ENCODE assay signal across 2 cellular contexts in the genomic region with DNA sequence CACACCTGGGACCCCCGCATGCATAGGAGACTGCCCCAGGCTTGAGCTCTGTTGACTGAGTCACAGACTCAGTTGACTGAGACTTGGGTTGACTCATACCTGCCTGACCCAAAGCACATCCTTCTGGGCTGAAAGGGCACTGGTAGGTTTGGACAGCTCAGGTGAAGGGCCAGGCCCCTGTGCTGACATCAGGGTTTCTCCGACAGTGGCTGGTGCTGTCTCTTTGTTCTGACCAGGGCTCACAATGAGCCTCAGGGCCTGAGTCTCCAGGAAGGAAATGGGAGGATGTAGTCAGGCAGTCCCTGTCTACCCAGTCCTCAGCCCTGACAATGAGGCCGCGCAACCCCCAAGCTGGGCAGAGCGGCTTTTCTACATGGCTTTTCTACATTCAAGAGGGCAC.
TF ChIP-seq lines count a peak whose summit lies in the region.

No MANE protein-coding gene starts in this region.

TF ChIP-seq in HepG2, 621 proteins besides CTCF, POLR2A, EP300 and RAD21:
- no peak for TF ChIP-seq ZNF792 (CRISPR knock-in tag; IDR thresholded peaks at IDR 0.05)
- TF ChIP-seq ZBTB20 (CRISPR knock-in tag; IDR thresholded peaks at IDR 0.05; ENCODE audit: borderline replicate concordance, low read depth) = no peak
- TF ChIP-seq PHF20 (CRISPR knock-in tag; IDR thresholded peaks at IDR 0.05) = no peak
- no peak for TF ChIP-seq REPIN1 (CRISPR knock-in tag; IDR thresholded peaks at IDR 0.05; ENCODE audit: borderline replicate concordance, low read depth)
- TF ChIP-seq, protein P1, sequence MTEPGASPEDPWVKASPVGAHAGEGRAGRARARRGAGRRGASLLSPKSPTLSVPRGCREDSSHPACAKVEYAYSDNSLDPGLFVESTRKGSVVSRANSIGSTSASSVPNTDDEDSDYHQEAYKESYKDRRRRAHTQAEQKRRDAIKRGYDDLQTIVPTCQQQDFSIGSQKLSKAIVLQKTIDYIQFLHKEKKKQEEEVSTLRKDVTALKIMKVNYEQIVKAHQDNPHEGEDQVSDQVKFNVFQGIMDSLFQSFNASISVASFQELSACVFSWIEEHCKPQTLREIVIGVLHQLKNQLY (CRISPR knock-in tag; IDR thresholded peaks at IDR 0.05) = no peak
- TF ChIP-seq AHR (CRISPR knock-in tag; IDR thresholded peaks at IDR 0.05) = no peak
- no peak for TF ChIP-seq RARG (CRISPR knock-in tag; IDR thresholded peaks at IDR 0.05; ENCODE audit: low read depth)
- no peak for TF ChIP-seq ZNF256 (CRISPR knock-in tag; conservative IDR thresholded peaks at IDR 0.05)
- no peak for TF ChIP-seq TAF15 (IDR thresholded peaks at IDR 0.05; ENCODE audit: low read depth, low read length, poor library complexity, severe bottlenecking)
TF ChIP-seq in HepG2: peak in this region for 0.

TF ChIP-seq in endothelial cell of umbilical vein, 7 proteins besides CTCF, POLR2A, EP300 and RAD21:
- TF ChIP-seq POLR2AphosphoS5 (IDR thresholded peaks at IDR 0.05; ENCODE audit: insufficient read depth, low read depth, low read length) (no peak), MYC (IDR thresholded peaks at IDR 0.05; ENCODE audit: low read depth, low read length) (no peak), EZH2 (IDR thresholded peaks at IDR 0.05; ENCODE audit: borderline replicate concordance, low read depth, low read length, severe bottlenecking) (no peak), FOS (IDR thresholded peaks at IDR 0.05; ENCODE audit: borderline replicate concordance, insufficient read depth, low read length) (no peak), GATA2 (IDR thresholded peaks at IDR 0.05; ENCODE audit: insufficient read depth, insufficient read length, low read depth, low read length) (no peak), JUN (IDR thresholded peaks at IDR 0.05; ENCODE audit: borderline replicate concordance, insufficient read depth, insufficient read length, low read depth) (no peak)
- TF ChIP-seq, protein P2, sequence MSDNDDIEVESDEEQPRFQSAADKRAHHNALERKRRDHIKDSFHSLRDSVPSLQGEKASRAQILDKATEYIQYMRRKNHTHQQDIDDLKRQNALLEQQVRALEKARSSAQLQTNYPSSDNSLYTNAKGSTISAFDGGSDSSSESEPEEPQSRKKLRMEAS (IDR thresholded peaks at IDR 0.05; ENCODE audit: insufficient read depth, insufficient read length) = no peak
